In genomic region chr12:18580286-18580685, GRCh38 we compare ENCODE assay signal across 25 cellular contexts.
DNase-seq lines count a peak whose midpoint lies in the region; ATAC-seq, FAIRE-seq and TF ChIP-seq lines count a peak whose summit lies in the region.
"Had no signal": no experiment of that assay in that cellular context is flagged by ENCODE, and none has a peak within 500 bp of the region (broad histone marks: within the 10 kb centered on the region; RNA-seq: fewer than 3 reads in every experiment).

No MANE protein-coding gene starts in this region.

- H3K4me1 ChIP-seq in smooth muscle cell (ENCODE audit: low read depth), result no peaks in the 10 kb centered on the region
- H3K4me1 ChIP-seq: BLaER1 treated with 17β-estradiol and CSF1 and Interleukin-3, amounts not matched to agents 10 nM and 100 nM; Caco-2 had no signal

- ATAC-seq in GM21717 (IDR thresholded peaks at IDR 0.05; ENCODE audit: unreplicated experiment), result no peak
- ATAC-seq: HepG2 had no signal

- peak; percentile 11 for FAIRE-seq in D721Med (lab: Jason Lieb, UNC)
- FAIRE-seq: A204.1, GM18507, HepG2 had no signal

- peak overlapping the region; percentile 40 for H3K27ac ChIP-seq in smooth muscle cell (ENCODE audit: low read depth)
- H3K27ac ChIP-seq: BLaER1 treated with 17β-estradiol and CSF1 and Interleukin-3, amounts not matched to agents 10 nM and 100 nM; HL-60; RWPE1; SK-N-MC had no signal

- H3K27me3 ChIP-seq in smooth muscle cell (ENCODE audit: low read depth), result no peaks in the 10 kb centered on the region
- H3K27me3 ChIP-seq: BLaER1 treated with 17β-estradiol and CSF1 and Interleukin-3, amounts not matched to agents 10 nM and 100 nM had no signal

- 49% methylated on average over 3 of the region's 3 CpGs for WGBS in smooth muscle cell (ENCODE audit: low lambda C conversion rate)

- no peaks in the 10 kb centered on the region for H4K20me1 ChIP-seq in smooth muscle cell (ENCODE audit: low read depth)
- H4K20me1 ChIP-seq: BLaER1 treated with 17β-estradiol and CSF1 and Interleukin-3, amounts not matched to agents 10 nM and 100 nM had no signal

- H3K4me3 ChIP-seq in smooth muscle cell, result no peak overlapping the region
- H3K4me3 ChIP-seq: BLaER1 treated with 17β-estradiol and CSF1 and Interleukin-3, amounts not matched to agents 10 nM and 100 nM; SK-N-MC had no signal

- H3F3A ChIP-seq in smooth muscle cell (ENCODE audit: low read depth), result no peaks in the 10 kb centered on the region

- no peaks in the 10 kb centered on the region for H3K9me3 ChIP-seq in smooth muscle cell (replicated peaks; ENCODE audit: low read depth)
- H3K9me3 ChIP-seq: BLaER1 treated with 17β-estradiol and CSF1 and Interleukin-3, amounts not matched to agents 10 nM and 100 nM; Caco-2 had no signal

- H2AFZ ChIP-seq in smooth muscle cell (ENCODE audit: low read depth), result no peak overlapping the region

- H3K4me2 ChIP-seq in smooth muscle cell, result no peak overlapping the region
- H3K4me2 ChIP-seq: BLaER1 treated with 17β-estradiol and CSF1 and Interleukin-3, amounts not matched to agents 10 nM and 100 nM had no signal

- H3K9ac ChIP-seq in smooth muscle cell (ENCODE audit: low read depth), result no peak overlapping the region
- H3K9ac ChIP-seq: BLaER1 treated with 17β-estradiol and CSF1 and Interleukin-3, amounts not matched to agents 10 nM and 100 nM had no signal

- TF ChIP-seq CTCF in D721Med (IDR thresholded peaks at IDR 0.05; ENCODE audit: insufficient read depth, missing control alignments), result no peak
- TF ChIP-seq CTCF in smooth muscle cell (IDR thresholded peaks at IDR 0.05; ENCODE audit: borderline replicate concordance, insufficient read depth, poor library complexity, severe bottlenecking), result no peak

- DNase-seq in D721Med (ENCODE audit: insufficient read length, low spot score) (no peak), NCI-H524 treated with DMSO at 0.1 percent for 48 hours (lab: John Stamatoyannopoulos, UW) (peak; percentile 14), fibroblast of peridontal ligament (ENCODE audit: extremely low read depth) (peak; percentile 79), smooth muscle cell (lab: John Stamatoyannopoulos, UW; ENCODE audit: unreplicated experiment) (no peak), NCI-H69 (lab: John Stamatoyannopoulos, UW) (no peak), Ammon's horn (ENCODE audit: low spot score) (no peak)
- DNase-seq: Caco-2; CD4-positive, alpha-beta memory T cell; KBM-7; MM.1S; NCI-H1048; NCI-H1417 treated with DMSO at 0.1 percent for 48 hours; NCI-H187; NCI-H774; NK-92 treated with Interleukin-12 subunit alpha and Interleukin-12 subunit beta, amount 100 ng/mL, for 24 hours; SHP77 treated with DMSO at 0.1 percent for 48 hours; SW 1271 had no signal

- H3K36me3 ChIP-seq in smooth muscle cell (ENCODE audit: low read depth), result no peaks in the 10 kb centered on the region
- H3K36me3 ChIP-seq: BLaER1 treated with 17β-estradiol and CSF1 and Interleukin-3, amounts not matched to agents 10 nM and 100 nM had no signal

- no peaks in the 10 kb centered on the region for H3K79me2 ChIP-seq in smooth muscle cell (ENCODE audit: low read depth)

Comparison
In these comparisons a context has a peak if more than half of its experiments do, and no peak if none do; other contexts are left out.
1. DNase-seq: peak in NCI-H524 treated with DMSO at 0.1 percent for 48 hours (single experiment) and fibroblast of peridontal ligament (single experiment); none in D721Med (single experiment), smooth muscle cell (single experiment), NCI-H69 (single experiment) and Ammon's horn (single experiment).